8 cellular contexts compared by ENCODE assay signal in genomic region chr1:108897865-108898720, GRCh38. TPM values are rescaled to one million over a fixed set of nuclear protein-coding genes. Genes with fewer than 3 reads are reported as not detected.
A peak's percentile ranks its signal among the peaks of the same experiment; 100 is the strongest.
DNase-seq lines count a peak whose midpoint lies in the region; ATAC-seq and TF ChIP-seq lines count a peak whose summit lies in the region.

No MANE protein-coding gene starts in this region.

- H3K36me3 ChIP-seq in H7 (replicated peaks; ENCODE audit: control insufficient read depth, insufficient read depth, low read length) (peaks cover 3% of the 10 kb centered on the region; the same call in 1 of the 2 replicates), WERI-Rb-1 (peaks cover 3% of the 10 kb centered on the region; the same call in 1 of the 2 replicates)

- H3K27ac ChIP-seq in WERI-Rb-1, result no peak overlapping the region

- H3K4me3 ChIP-seq in H7 (ENCODE audit: insufficient read depth, low read depth, low read length) (no peak overlapping the region), WERI-Rb-1 (ENCODE audit: low read depth, low read length) (no peak overlapping the region), fibroblast of villous mesenchyme (ENCODE audit: low read depth, low read length) (no peak overlapping the region)

- peak; percentile 77 for ATAC-seq in omental fat pad (ENCODE audit: low FRiP score)

- no peaks in the 10 kb centered on the region for H3K9me3 ChIP-seq in WERI-Rb-1 (ENCODE audit: severe bottlenecking)

- peak; percentile 35; the same call in 1 of the 2 replicates for TF ChIP-seq CTCF in WERI-Rb-1 (IDR thresholded peaks at IDR 0.05; ENCODE audit: low read depth, low read length)
- TF ChIP-seq CTCF in fibroblast of villous mesenchyme (IDR thresholded peaks at IDR 0.05; ENCODE audit: insufficient read depth, low read depth, low read length), result peak; percentile 67
- TF ChIP-seq CTCF in omental fat pad (IDR thresholded peaks at IDR 0.05), result peak in 1 of 3 donors; percentile 27

- H3K27me3 ChIP-seq in H7 (ENCODE audit: control insufficient read depth, insufficient read depth, low read length), result no peaks in the 10 kb centered on the region
- no peaks in the 10 kb centered on the region for H3K27me3 ChIP-seq in WERI-Rb-1 (ENCODE audit: insufficient read depth, low read depth, severe bottlenecking)

- DNase-seq in NCI-H187 treated with DMSO at 0.1 percent for 48 hours (lab: John Stamatoyannopoulos, UW) (peak; percentile 8), NCI-H187 (lab: John Stamatoyannopoulos, UW) (no peak), H7 (peak; percentile 28), NCI-H2107 (lab: John Stamatoyannopoulos, UW) (peak; percentile 10), WERI-Rb-1 (peak; percentile 31), fibroblast of villous mesenchyme (ENCODE audit: low read depth) (peak; percentile 77), omental fat pad (ENCODE audit: low spot score) (no peak), hepatic stellate cell (ENCODE audit: low spot score) (no peak)

RNA-seq across cellular contexts. Expression of gene GPSM2, which starts 21.3 kb away (rescaled TPM):
- total RNA-seq in H7 (2014; rRNA removed; shearing (Covaris generic)), result 31.2 and 34.5 TPM in 2 replicates
- total RNA-seq in fibroblast of villous mesenchyme (24.2 and 35.0 TPM in 2 replicates), omental fat pad (10 to 100 TPM in 2 of 4 donors, 1 to 10 TPM in 2; 4.0 to 24.4 (median 8.7) TPM)

RNA-seq across cellular contexts. Expression of gene AKNAD1, which starts 41.2 kb away (rescaled TPM):
- not detected in 2 replicates for total RNA-seq in H7 (2014; rRNA removed; shearing (Covaris generic))
- total RNA-seq in fibroblast of villous mesenchyme (0.86 and 1.6 TPM in 2 replicates), omental fat pad (under 1 TPM in 1 of 4 donors, not detected in 3; 0.84 TPM)

Comparison
In these comparisons a context has a peak if more than half of its experiments do, and no peak if none do; other contexts are left out.
1. DNase-seq: peak in NCI-H187 treated with DMSO at 0.1 percent for 48 hours (single experiment), H7 (single experiment), NCI-H2107 (single experiment), WERI-Rb-1 (single experiment) and fibroblast of villous mesenchyme (single experiment); none in NCI-H187 (0 of 2), omental fat pad (single experiment) and hepatic stellate cell (single experiment).